8 cellular contexts compared by ENCODE assay signal in genomic region chr14:104723651-104724406, GRCh38. TPM values are rescaled to one million over a fixed set of nuclear protein-coding genes. Genes with fewer than 3 reads are reported as not detected.
A peak's percentile ranks its signal among the peaks of the same experiment; 100 is the strongest.
DNase-seq lines count a peak whose midpoint lies in the region; ATAC-seq and TF ChIP-seq lines count a peak whose summit lies in the region.

Gene ADSS1 (plus strand): TSS chr14:104724229. CDS start chr14:104724271, 42 bp downstream.

- intact Hi-C loops in natural killer cell (cut with micrococcal nuclease) = loop anchor here (1.0 kb wide), 1 partner anchor 29 kb away; the partner anchor contains the start of gene SIVA1

- ATAC-seq in natural killer cell = peak; percentile 88 to 89 (median 88)
- ATAC-seq in stimulated activated naive CD8-positive, alpha-beta T cell treated with anti-CD3 and anti-CD28 coated beads, Interleukin-15, amount 100 ng/mL, for 72 hours = peak; percentile 76

- H3K4me1 ChIP-seq in HAP-1 = no peaks in the 10 kb centered on the region; the same call in 1 of the 2 replicates

- H3K4me3 Mint-ChIP-seq in natural killer cell = peak within 1 kb of the TSS; percentile 61
- H3K4me3 Mint-ChIP-seq in stimulated activated naive CD8-positive, alpha-beta T cell treated with anti-CD3 and anti-CD28 coated beads, Interleukin-15, amount 100 ng/mL, for 72 hours = peak within 1 kb of the TSS; percentile 67 to 77

- TF ChIP-seq CTCF in natural killer cell (IDR thresholded peaks at IDR 0.05) = peak; percentile 98

- H3K27ac Mint-ChIP-seq in natural killer cell = no peak within 1 kb of the TSS
- no peak within 1 kb of the TSS for H3K27ac Mint-ChIP-seq in stimulated activated naive CD8-positive, alpha-beta T cell treated with anti-CD3 and anti-CD28 coated beads, Interleukin-15, amount 100 ng/mL, for 72 hours

- H3K36me3 ChIP-seq in HAP-1 (replicated peaks) = no peaks in the 10 kb centered on the region

- peak within 1 kb of the TSS; percentile 46 for H3K4me3 ChIP-seq in HAP-1

- peaks cover 0 to 11% of the 10 kb centered on the region in 2 donors for H3K4me1 Mint-ChIP-seq in natural killer cell
- peaks cover 16% of the 10 kb centered on the region for H3K4me1 Mint-ChIP-seq in stimulated activated naive CD8-positive, alpha-beta T cell treated with anti-CD3 and anti-CD28 coated beads, Interleukin-15, amount 100 ng/mL, for 72 hours

- in situ Hi-C loops in HAP-1 (cut with MboI; ENCODE audit: low sequenced_read_pairs) = no loop called here

- no peaks in the 10 kb centered on the region for H3K9me3 ChIP-seq in HAP-1

- peaks cover 0 to 5% of the 10 kb centered on the region in 2 donors for H3K27me3 Mint-ChIP-seq in natural killer cell (ENCODE audit: low read depth in 2 of 2)
- no peaks in the 10 kb centered on the region for H3K27me3 Mint-ChIP-seq in stimulated activated naive CD8-positive, alpha-beta T cell treated with anti-CD3 and anti-CD28 coated beads, Interleukin-15, amount 100 ng/mL, for 72 hours

- no peaks in the 10 kb centered on the region for H3K9me3 Mint-ChIP-seq in natural killer cell
- no peaks in the 10 kb centered on the region for H3K9me3 Mint-ChIP-seq in stimulated activated naive CD8-positive, alpha-beta T cell treated with anti-CD3 and anti-CD28 coated beads, Interleukin-15, amount 100 ng/mL, for 72 hours

- H3K36me3 Mint-ChIP-seq in natural killer cell = no peaks in the 10 kb centered on the region

- DNase-seq in ELF-1 (ENCODE audit: low read depth, low spot score) = peak; percentile 69
- DNase-seq in HAP-1 (ENCODE audit: low spot score in 2 of 2) = peak; percentile 15 to 80
- peak; percentile 68 for DNase-seq in NCI-H69 (lab: John Stamatoyannopoulos, UW)
- peak; percentile 75 for DNase-seq in activated T-cell treated with anti-CD3 and anti-CD28 coated beads, Interleukin-2, amount 50 U/mL, for 1 hour
- peak; percentile 34 for DNase-seq in fibroblast of gingiva (ENCODE audit: low read depth)
- DNase-seq in natural killer cell = peak; percentile 68
- DNase-seq in stimulated activated naive CD8-positive, alpha-beta T cell treated with anti-CD3 and anti-CD28 coated beads, Interleukin-15, amount 100 ng/mL, for 72 hours = peak; percentile 63 to 75
- DNase-seq in middle frontal gyrus (ENCODE audit: extremely low spot score, low spot score) = no peak

- H3K27me3 ChIP-seq in HAP-1 (ENCODE audit: low read depth) = peaks cover 6% of the 10 kb centered on the region; the same call in 1 of the 2 replicates

RNA-seq across cellular contexts. Expression of gene ADSS1, which starts in this region (rescaled TPM):
- 1 to 10 TPM; 2.1 to 2.7 (median 2.5) TPM for total RNA-seq in natural killer cell
